3 cellular contexts compared by ENCODE assay signal in genomic region chr9:135174981-135175380, GRCh38.
"Had no signal": no experiment of that assay in that cellular context is flagged by ENCODE, and none has a peak within 500 bp of the region (broad histone marks: within the 10 kb centered on the region; RNA-seq: fewer than 3 reads in every experiment).

No MANE protein-coding gene starts in this region.

- H3K4me3 ChIP-seq: GM12878 had no signal

- ATAC-seq: GM12878 had no signal

- DNase-seq: GDM1, GF-D8 had no signal
